16 cellular contexts compared by ENCODE assay signal in genomic region chr6:122733259-122733658, GRCh38.
"Had no signal": no experiment of that assay in that cellular context is flagged by ENCODE, and none has a peak within 500 bp of the region (broad histone marks: within the 10 kb centered on the region; RNA-seq: fewer than 3 reads in every experiment).

No MANE protein-coding gene starts in this region.

- H3K9me3 Mint-ChIP-seq: activated naive CD4-positive, alpha-beta T cell treated with anti-CD3 and anti-CD28 coated beads, Interleukin-2, amount 10 ng/mL, durations not matched to agents 7 days and 5 days; activated naive CD8-positive, alpha-beta T cell treated with anti-CD3 and anti-CD28 coated beads, Interleukin-2, amount 50 U/mL, for 24 hours; brain; nephron progenitor cell had no signal

- H3K27ac Mint-ChIP-seq: activated naive CD4-positive, alpha-beta T cell treated with anti-CD3 and anti-CD28 coated beads, Interleukin-2, amount 10 ng/mL, durations not matched to agents 7 days and 5 days; activated naive CD8-positive, alpha-beta T cell treated with anti-CD3 and anti-CD28 coated beads, Interleukin-2, amount 50 U/mL, for 24 hours; nephron progenitor cell had no signal

- H3K4me1 Mint-ChIP-seq: activated naive CD4-positive, alpha-beta T cell treated with anti-CD3 and anti-CD28 coated beads, Interleukin-2, amount 10 ng/mL, durations not matched to agents 7 days and 5 days; activated naive CD8-positive, alpha-beta T cell treated with anti-CD3 and anti-CD28 coated beads, Interleukin-2, amount 50 U/mL, for 24 hours had no signal

- H3K36me3 Mint-ChIP-seq: activated naive CD4-positive, alpha-beta T cell treated with anti-CD3 and anti-CD28 coated beads, Interleukin-2, amount 10 ng/mL, durations not matched to agents 7 days and 5 days; brain had no signal

- ATAC-seq: activated naive CD8-positive, alpha-beta T cell treated with anti-CD3 and anti-CD28 coated beads, Interleukin-2, amount 50 U/mL, for 24 hours; left ventricle myocardium superior had no signal

- DNase-seq: activated CD4-positive, alpha-beta T cell treated with anti-CD3 and anti-CD28 coated beads, Interleukin-2, amount 50 U/mL, for 1 hour; activated CD8-positive, alpha-beta memory T cell treated with anti-CD3 and anti-CD28 coated beads, Interleukin-2, amount 50 U/mL, for 4 hours; activated effector memory CD4-positive, alpha-beta T cell treated with Interleukin-2 at 50 U/mL for 16 hours; activated naive CD4-positive, alpha-beta T cell treated with anti-CD3 and anti-CD28 coated beads, Interleukin-2, amount 10 ng/mL, durations not matched to agents 7 days and 5 days; activated naive CD8-positive, alpha-beta T cell treated with anti-CD3 and anti-CD28 coated beads, Interleukin-2, amount 50 U/mL, for 24 hours; activated T-cell treated with anti-CD3 and anti-CD28 coated beads, Interleukin-2, amount 50 U/mL, for 48 hours; anterior cingulate cortex; central memory CD4-positive, alpha-beta T cell; dorsolateral prefrontal cortex; foreskin fibroblast; left ventricle myocardium superior; nephron progenitor cell; nucleus accumbens; stimulated activated naive CD4-positive, alpha-beta T cell; thyroid gland had no signal

- H3K4me3 Mint-ChIP-seq: activated naive CD4-positive, alpha-beta T cell treated with anti-CD3 and anti-CD28 coated beads, Interleukin-2, amount 10 ng/mL, durations not matched to agents 7 days and 5 days; activated naive CD8-positive, alpha-beta T cell treated with anti-CD3 and anti-CD28 coated beads, Interleukin-2, amount 50 U/mL, for 24 hours; brain; nephron progenitor cell had no signal
